In genomic region chr14:104137297-104138097, GRCh38 we compare ENCODE assay signal across 9 cellular contexts. TPM values are rescaled to one million over a fixed set of nuclear protein-coding genes. Genes with fewer than 3 reads are reported as not detected.
DNase-seq lines count a peak whose midpoint lies in the region; ATAC-seq, FAIRE-seq and TF ChIP-seq lines count a peak whose summit lies in the region.
"Had no signal": no experiment of that assay in that cellular context is flagged by ENCODE, and none has a peak within 500 bp of the region (broad histone marks: within the 10 kb centered on the region; RNA-seq: fewer than 3 reads in every experiment).

No MANE protein-coding gene starts in this region.

- peak overlapping the region in 1 of 2 donors; percentile 50 for H3K9ac ChIP-seq in colonic mucosa (ENCODE audit: low read depth in 2 of 2, low read length in 2 of 2)
- H3K9ac ChIP-seq in HepG2 (ENCODE audit: insufficient read depth, low read depth, low read length), result no peak overlapping the region

- H3K27me3 ChIP-seq in colonic mucosa, result peaks cover 37% of the 10 kb centered on the region
- peaks cover 8 to 58% of the 10 kb centered on the region in 2 experiments; a peak in 4 of 5 replicates for H3K27me3 ChIP-seq in HepG2 (ENCODE audit: control insufficient read depth in 1 of 2, insufficient read depth in 2 of 2, low read length in 2 of 2)

- no peaks in the 10 kb centered on the region for H3K79me2 ChIP-seq in HepG2 (ENCODE audit: insufficient read depth, low read length)

- POLR2A ChIA-PET in HepG2 (lab: Yijun Ruan, JAX), result no interaction called here

- no peak for TF ChIP-seq POLR2A in HepG2 (IDR thresholded peaks at IDR 0.05; ENCODE audit: insufficient read depth in 1 of 2, low read depth in 2 of 2, low read length in 2 of 2)

- no peak overlapping the region for H3K27ac ChIP-seq in colonic mucosa
- H3K27ac ChIP-seq in HepG2 (ENCODE audit: extremely low read length, insufficient read depth, low read length), result no peak overlapping the region
- H3K27ac ChIP-seq: epithelial cell of prostate had no signal

- TF ChIP-seq EP300 in HepG2 (IDR thresholded peaks at IDR 0.05; ENCODE audit: low read depth in 2 of 2, low read length in 2 of 2) (no peak), HepG2 (CRISPR knock-in tag; IDR thresholded peaks at IDR 0.05; ENCODE audit: borderline replicate concordance) (no peak)

- 20% methylated on average over 19 of the region's 88 CpGs for WGBS in HepG2 (ENCODE audit: low lambda C conversion rate)

- intact Hi-C loops in colonic mucosa (cut with DNase I) (loop anchor here (2.0 to 10.0 kb wide), 4 partner anchors 155 to 500 kb away; no protein-coding TSS in a partner anchor), HepG2 (cut with micrococcal nuclease; ENCODE audit: unreplicated experiment) (loop anchor here (1.0 kb wide), 1 partner anchor 427 kb away; no protein-coding TSS in a partner anchor)

- peak; percentile 84 for ATAC-seq in HepG2
- no peak for ATAC-seq in HG02970 (IDR thresholded peaks at IDR 0.05; ENCODE audit: low FRiP score, unreplicated experiment)
- ATAC-seq in GM21447 (IDR thresholded peaks at IDR 0.05; ENCODE audit: unreplicated experiment), result no peak

- H3K36me3 ChIP-seq in colonic mucosa (no peaks in the 10 kb centered on the region), HepG2 (replicated peaks in 1 of 2; ENCODE audit: control insufficient read depth in 1 of 2, insufficient read depth in 2 of 2, low read length in 2 of 2) (no peaks in the 10 kb centered on the region)

- TF ChIP-seq RAD21 in HepG2 (CRISPR knock-in tag; IDR thresholded peaks at IDR 0.05), result peak; percentile 92

- BruUV-seq in HepG2 (replicated peaks; lab: Mats Ljungman, UMichigan), result no TSS peak

- FAIRE-seq in HepG2 (lab: Jason Lieb, UNC), result no peak

- DNase-seq in GM12864 (ENCODE audit: low read depth), result no peak
- peak; percentile 93 for DNase-seq in NCI-H1694 treated with DMSO at 0.1 percent for 48 hours (lab: John Stamatoyannopoulos, UW)
- peak; percentile 51 to 63 for DNase-seq in activated CD4-positive, alpha-beta T cell treated with anti-CD3 and anti-CD28 coated beads for 4 hours
- DNase-seq in colonic mucosa, result peak; percentile 74
- peak; percentile 10 for DNase-seq in HepG2 (ENCODE audit: low spot score)
- peak; percentile 42 to 69 for DNase-seq in stimulated activated CD4-positive, alpha-beta T cell treated with anti-CD3 and anti-CD28 coated beads, Interleukin-4, amount 100 ng/mL, for 4 hours

- peak; percentile 74 for TF ChIP-seq CTCF in GM12864 (IDR thresholded peaks at IDR 0.05; ENCODE audit: low read depth, low read length, missing control alignments)
- peak; percentile 88 for TF ChIP-seq CTCF in colonic mucosa (IDR thresholded peaks at IDR 0.05)
- peak; percentile 84 for TF ChIP-seq CTCF in HepG2 (CRISPR knock-in tag; IDR thresholded peaks at IDR 0.05)

- H3K4me2 ChIP-seq in HepG2 (ENCODE audit: low read depth, low read length), result peak overlapping the region; percentile 18; the same call in 1 of the 2 replicates

- H3K9me3 ChIP-seq in colonic mucosa (no peaks in the 10 kb centered on the region), HepG2 (ENCODE audit: low read length) (no peaks in the 10 kb centered on the region)

- CTCF ChIA-PET in HepG2 (lab: Yijun Ruan, JAX; ENCODE audit: low intra/inter-chr PET ratio, low total read pairs), result interaction anchor here (0.6 to 1.4 kb wide), 5 partner anchors 43 to 502 kb away, joined by 3 to 10 read pairs (median 4); no protein-coding TSS in a partner anchor

- in situ Hi-C loops in HepG2 (cut with HindIII; ENCODE audit: extremely low pct_ligation_motif_present, low pct_unique_long_range_greater_than_20kb), result loop anchor here (5.0 kb wide), 2 partner anchors 425 to 505 kb away; no protein-coding TSS in a partner anchor

- H2AFZ ChIP-seq in HepG2 (ENCODE audit: low read length), result no peak overlapping the region

- H3K4me1 ChIP-seq in colonic mucosa (peaks cover 6% of the 10 kb centered on the region), HepG2 (ENCODE audit: insufficient read depth, low read length) (no peaks in the 10 kb centered on the region)

- H3K4me3 ChIP-seq in GM12864 (ENCODE audit: low read depth, low read length) (no peak overlapping the region; the same call in 1 of the 2 replicates), colonic mucosa (peak overlapping the region; percentile 37), HepG2 (replicated peaks in 1 of 3; ENCODE audit: insufficient read depth in 1 of 3, low read depth in 2 of 3, low read length in 3 of 3) (no peak overlapping the region; a peak in 1 of 6 replicates)

- H4K20me1 ChIP-seq in HepG2 (ENCODE audit: insufficient read depth, low read length), result 0 out of 2 replicates have a peak, but pooled peaks cover 2% of the 10 kb centered on the region

TF ChIP-seq in HepG2, 621 proteins besides CTCF, POLR2A, EP300 and RAD21 (continues in another document):
- peak in 1 of 2 experiments; percentile 32; a peak in 1 of 4 replicates for TF ChIP-seq HMGXB4 (CRISPR knock-in tag; IDR thresholded peaks at IDR 0.05; ENCODE audit: borderline replicate concordance in 1 of 2, low read depth in 1 of 2)
- TF ChIP-seq KDM5B (CRISPR knock-in tag; IDR thresholded peaks at IDR 0.05; ENCODE audit: borderline replicate concordance), result 0 out of 2 replicates have a peak, but pooled peaks have one; percentile 30
- TF ChIP-seq GABPB1 (CRISPR knock-in tag; IDR thresholded peaks at IDR 0.05), result peak; percentile 20; the same call in 1 of the 2 replicates
- peak; percentile 40; the same call in 1 of the 2 replicates for TF ChIP-seq KDM2A (CRISPR knock-in tag; IDR thresholded peaks at IDR 0.05; ENCODE audit: borderline replicate concordance, low read depth)

RNA-seq across cellular contexts. Expression of gene KIF26A, which starts 0.9 kb away (rescaled TPM):
- total RNA-seq in colonic mucosa (10 to 100 TPM in 1 of 2 donors, 1 to 10 TPM in 1; 6.6 to 20.0 TPM), HepG2 (2016; rRNA removed; fragmentation: Illumina TruSeq; extraction: Trizol) (not detected in 2 replicates)
- not detected in 2 replicates for total RNA-seq in HepG2 (2016; cell fraction: cytosol; rRNA removed; fragmentation: Illumina TruSeq; extraction: Trizol; ENCODE audit: low read depth)
- not detected in 2 replicates for total RNA-seq in HepG2 (2016; cell fraction: insoluble cytoplasmic fraction; rRNA removed; fragmentation: Illumina TruSeq; extraction: Trizol)
- not detected in 2 replicates for total RNA-seq in HepG2 (2016; cell fraction: membrane; rRNA removed; fragmentation: Illumina TruSeq; extraction: Trizol)
- total RNA-seq in HepG2 (2016; cell fraction: nucleus; rRNA removed; fragmentation: Illumina TruSeq; extraction: Trizol), result not detected in 2 replicates
- not detected in 2 replicates for polyA plus RNA-seq in HepG2 (2011; rRNA removed)
- polyA plus RNA-seq in HepG2 (2011; cell fraction: cytosol; rRNA removed), result not detected in 2 replicates
- not detected in 2 replicates for polyA plus RNA-seq in HepG2 (2011; cell fraction: nucleus; rRNA removed)
- not detected in 2 replicates for polyA plus RNA-seq in HepG2 (2012)
- not detected in 2 replicates for polyA plus RNA-seq in HepG2 (2016; cell fraction: cytosol; fragmentation: Illumina TruSeq; extraction: Trizol; ENCODE audit: low read depth)
- not detected in 2 replicates for polyA plus RNA-seq in HepG2 (2016; cell fraction: insoluble cytoplasmic fraction; fragmentation: Illumina TruSeq; extraction: Trizol; ENCODE audit: low read depth)
- not detected in 2 replicates for polyA plus RNA-seq in HepG2 (2016; cell fraction: membrane; fragmentation: Illumina TruSeq; extraction: Trizol; ENCODE audit: low read depth)
- not detected in 2 replicates for polyA plus RNA-seq in HepG2 (2016; cell fraction: nucleus; fragmentation: Illumina TruSeq; extraction: Trizol; ENCODE audit: insufficient read depth, low read depth)
- polyA minus RNA-seq in HepG2 (2011; rRNA and poly(A)+ RNA removed; ENCODE audit: low replicate concordance), result 0.02 and 12.4 TPM in 2 replicates
- 0.18 and 0.30 TPM in 2 replicates for polyA minus RNA-seq in HepG2 (2011; cell fraction: cytosol; rRNA and poly(A)+ RNA removed)
- 0.13 TPM in 1 of 2 replicates, not detected in the other for polyA minus RNA-seq in HepG2 (2011; cell fraction: nucleus; rRNA and poly(A)+ RNA removed)

RNA-seq across cellular contexts. Expression of gene ASPG, which starts 52.0 kb away (rescaled TPM):
- total RNA-seq in colonic mucosa, result 1 to 10 TPM; 1.4 to 7.5 TPM
- total RNA-seq in HepG2 (2016; rRNA removed; fragmentation: Illumina TruSeq; extraction: Trizol), result not detected in 2 replicates
- total RNA-seq in HepG2 (2016; cell fraction: cytosol; rRNA removed; fragmentation: Illumina TruSeq; extraction: Trizol; ENCODE audit: low read depth), result not detected in 2 replicates
- total RNA-seq in HepG2 (2016; cell fraction: insoluble cytoplasmic fraction; rRNA removed; fragmentation: Illumina TruSeq; extraction: Trizol), result not detected in 2 replicates
- total RNA-seq in HepG2 (2016; cell fraction: membrane; rRNA removed; fragmentation: Illumina TruSeq; extraction: Trizol), result not detected in 2 replicates
- total RNA-seq in HepG2 (2016; cell fraction: nucleus; rRNA removed; fragmentation: Illumina TruSeq; extraction: Trizol), result not detected in 2 replicates
- polyA plus RNA-seq in HepG2 (2011; rRNA removed), result not detected in 2 replicates
- polyA plus RNA-seq in HepG2 (2011; cell fraction: cytosol; rRNA removed), result not detected in 2 replicates
- polyA plus RNA-seq in HepG2 (2011; cell fraction: nucleus; rRNA removed), result not detected in 2 replicates
- not detected in 2 replicates for polyA plus RNA-seq in HepG2 (2012)
- not detected in 2 replicates for polyA plus RNA-seq in HepG2 (2016; cell fraction: cytosol; fragmentation: Illumina TruSeq; extraction: Trizol; ENCODE audit: low read depth)
- not detected in 2 replicates for polyA plus RNA-seq in HepG2 (2016; cell fraction: insoluble cytoplasmic fraction; fragmentation: Illumina TruSeq; extraction: Trizol; ENCODE audit: low read depth)
- polyA plus RNA-seq in HepG2 (2016; cell fraction: membrane; fragmentation: Illumina TruSeq; extraction: Trizol; ENCODE audit: low read depth), result not detected in 2 replicates
- polyA plus RNA-seq in HepG2 (2016; cell fraction: nucleus; fragmentation: Illumina TruSeq; extraction: Trizol; ENCODE audit: insufficient read depth, low read depth), result not detected in 2 replicates
- 0.37 TPM in 1 of 2 replicates, not detected in the other for polyA minus RNA-seq in HepG2 (2011; rRNA and poly(A)+ RNA removed; ENCODE audit: low replicate concordance)
- not detected in 2 replicates for polyA minus RNA-seq in HepG2 (2011; cell fraction: cytosol; rRNA and poly(A)+ RNA removed)
- polyA minus RNA-seq in HepG2 (2011; cell fraction: nucleus; rRNA and poly(A)+ RNA removed), result not detected in 2 replicates

Comparison
In these comparisons a context has a peak if more than half of its experiments do, and no peak if none do; other contexts are left out.
1. RNA of gene KIF26A, which starts 0.9 kb away (total RNA-seq): 6.6 to 20.0 TPM in colonic mucosa; not detected in HepG2; every median in the first group is over 4 times any median in the second.
2. Peak in every context shown above with its lines, with median percentiles within 50 percentile points of each other: CTCF ChIP-seq.